1 cellular context compared by ENCODE assay signal in genomic region chr2:22499082-22499844, GRCh38.
A peak's percentile ranks its signal among the peaks of the same experiment; 100 is the strongest.
TF ChIP-seq lines count a peak whose summit lies in the region.

No MANE protein-coding gene starts in this region.

TF ChIP-seq in K562, 482 proteins besides CTCF, POLR2A, EP300 and RAD21:
- no peak for TF ChIP-seq RNF219 (CRISPR knock-in tag; IDR thresholded peaks at IDR 0.05)
- TF ChIP-seq RFX1 (IDR thresholded peaks at IDR 0.05) = peak; percentile 63
- no peak for TF ChIP-seq KAT7 (CRISPR knock-in tag; IDR thresholded peaks at IDR 0.05; ENCODE audit: borderline replicate concordance)
TF ChIP-seq in K562: peak in this region for 1.
